ENCODE assay signal across 8 cellular contexts in genomic region chr14:50335989-50336391, GRCh38. TPM values are rescaled to one million over a fixed set of nuclear protein-coding genes. Genes with fewer than 3 reads are reported as not detected.
DNase-seq lines count a peak whose midpoint lies in the region.

No MANE protein-coding gene starts in this region.

- in situ Hi-C loops in SK-MEL-5 (cut with HindIII; ENCODE audit: low pct_unique_long_range_greater_than_20kb, low sequenced_read_pairs), result no loop called here

- DNase-seq in NCI-H2196 (lab: John Stamatoyannopoulos, UW; ENCODE audit: unreplicated experiment) (peak; percentile 15), NCI-H2196 treated with DMSO at 0.1 percent for 48 hours (lab: John Stamatoyannopoulos, UW; ENCODE audit: unreplicated experiment) (no peak), SK-MEL-5 (ENCODE audit: low read depth, low spot score) (peak; percentile 52), fibroblast of peridontal ligament (ENCODE audit: extremely low read depth) (peak; percentile 35), occipital lobe (lab: John Stamatoyannopoulos, UW) (peak; percentile 37), NOMO-1 (lab: John Stamatoyannopoulos, UW; ENCODE audit: unreplicated experiment in 2 of 2) (no peak), DMS79 treated with DMSO at 0.1 percent for 48 hours (lab: John Stamatoyannopoulos, UW) (no peak), AML-193 (lab: John Stamatoyannopoulos, UW) (no peak)

RNA-seq across cellular contexts. Expression of gene DMAC2L, which starts 23.9 kb away (rescaled TPM):
- total RNA-seq in SK-MEL-5 (2014; rRNA removed; shearing (Covaris generic)), result 13.0 and 14.2 TPM in 2 replicates
- 15.6 and 22.9 TPM in 2 replicates for polyA plus RNA-seq in SK-MEL-5 (2015; cell fraction: cytosol; rRNA removed)
- 16.7 and 24.1 TPM in 2 replicates for polyA plus RNA-seq in SK-MEL-5 (2015; cell fraction: nucleus; rRNA removed)
- total RNA-seq in occipital lobe, result 15.9 TPM

RNA-seq across cellular contexts. Expression of gene L2HGDH, which starts 24.0 kb away (rescaled TPM):
- 6.4 and 8.5 TPM in 2 replicates for total RNA-seq in SK-MEL-5 (2014; rRNA removed; shearing (Covaris generic))
- polyA plus RNA-seq in SK-MEL-5 (2015; cell fraction: cytosol; rRNA removed), result 8.7 and 10.1 TPM in 2 replicates
- polyA plus RNA-seq in SK-MEL-5 (2015; cell fraction: nucleus; rRNA removed), result 5.5 and 6.5 TPM in 2 replicates
- total RNA-seq in occipital lobe, result 18.6 TPM

Comparison
In these comparisons a context has a peak if more than half of its experiments do, and no peak if none do; other contexts are left out.
1. DNase-seq: peak in NCI-H2196 (single experiment), SK-MEL-5 (single experiment), fibroblast of peridontal ligament (single experiment) and occipital lobe (single experiment); none in NCI-H2196 treated with DMSO at 0.1 percent for 48 hours (single experiment), NOMO-1 (0 of 2), DMS79 treated with DMSO at 0.1 percent for 48 hours (single experiment) and AML-193 (0 of 2).